21 cellular contexts compared by ENCODE assay signal in the genomic region with DNA sequence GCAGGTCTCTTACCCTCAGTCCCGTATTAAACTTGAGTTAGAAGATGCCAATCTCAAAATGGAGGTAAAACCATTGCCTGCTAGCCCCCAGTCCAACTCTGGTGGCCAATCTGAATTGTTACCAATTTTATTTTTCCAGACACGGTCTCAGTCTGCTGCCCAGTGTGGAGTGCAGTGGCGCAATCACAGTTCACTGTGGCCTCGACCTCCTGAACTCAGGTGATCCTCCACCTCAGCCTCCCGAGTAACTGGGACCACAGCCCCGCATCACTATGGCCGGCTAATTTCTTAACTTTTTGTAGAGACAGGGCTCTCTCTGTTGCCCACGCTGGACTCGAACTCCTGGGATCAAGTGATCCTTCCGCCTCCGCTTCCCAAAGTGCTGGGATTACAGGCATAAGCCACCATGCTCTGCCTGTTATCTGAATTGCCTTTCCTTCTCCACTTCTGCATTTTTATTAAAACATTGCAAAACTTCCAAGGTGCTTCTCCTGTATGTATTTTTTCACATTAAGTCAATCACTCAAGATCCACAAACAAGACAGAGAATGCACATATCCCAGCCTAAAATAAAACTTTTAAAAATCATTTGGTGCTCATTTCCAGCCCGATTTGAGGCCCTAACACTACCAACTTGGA. TPM values are rescaled to one million over a fixed set of nuclear protein-coding genes. Genes with fewer than 3 reads are reported as not detected.
A peak's percentile ranks its signal among the peaks of the same experiment; 100 is the strongest.
DNase-seq lines count a peak whose midpoint lies in the region; ATAC-seq and TF ChIP-seq lines count a peak whose summit lies in the region.
"Had no signal": no experiment of that assay in that cellular context is flagged by ENCODE, and none has a peak within 500 bp of the region (broad histone marks: within the 10 kb centered on the region; RNA-seq: fewer than 3 reads in every experiment).

No MANE protein-coding gene starts in this region.

- no peak overlapping the region for H2AFZ ChIP-seq in HCT116 (ENCODE audit: low read depth, low read length, poor library complexity, severe bottlenecking)

- TF ChIP-seq CTCF in Caco-2 (IDR thresholded peaks at IDR 0.05; ENCODE audit: insufficient read depth in 1 of 2, low read depth in 1 of 2, low read length in 1 of 2, severe bottlenecking in 1 of 2, unreplicated experiment in 1 of 2), result no peak
- no peak for TF ChIP-seq CTCF in HCT116 (IDR thresholded peaks at IDR 0.05 in 2 of 3, conservative IDR thresholded peaks at IDR 0.05 in 1 of 3; ENCODE audit: borderline replicate concordance in 1 of 3, insufficient read depth in 1 of 3, low read depth in 2 of 3, low read length in 2 of 3)
- no peak for TF ChIP-seq CTCF in RWPE2 (IDR thresholded peaks at IDR 0.05; ENCODE audit: poor library complexity, severe bottlenecking)
- TF ChIP-seq CTCF in nephron (IDR thresholded peaks at IDR 0.05; ENCODE audit: unreplicated experiment in 3 of 3), result no peak

- H3K27me3 Mint-ChIP-seq in Caco-2 (ENCODE audit: insufficient read depth, unreplicated experiment), result no peaks in the 10 kb centered on the region
- no peaks in the 10 kb centered on the region for H3K27me3 Mint-ChIP-seq in nephron (ENCODE audit: low read depth)

- H3K9ac ChIP-seq in HCT116 (ENCODE audit: low read length), result 0 out of 2 replicates have a peak overlapping the region, but pooled peaks have one; percentile 6

- no peak for DNase-seq in Caco-2
- no peak for DNase-seq in HCT116 (ENCODE audit: low read depth, low spot score)
- DNase-seq in RWPE2 (ENCODE audit: low spot score), result no peak
- DNase-seq in NCI-H526 (lab: John Stamatoyannopoulos, UW), result no peak
- no peak for DNase-seq in aorta
- DNase-seq: activated CD4-positive, CD25-positive, alpha-beta regulatory T cell; activated CD8-positive, alpha-beta memory T cell treated with anti-CD3 and anti-CD28 coated beads for 24 hours; DMS53; dorsolateral prefrontal cortex; GOT3; KG1; left ventricle myocardium inferior; SIG-M5; stimulated activated naive B cell treated with anti-CD40 and anti-IgM and Interleukin-4, amounts not matched to agents 10 μg/mL and 1 μg/mL and 100 μg/mL, for 72 hours; T-helper 2 cell; thyroid gland had no signal

- TF ChIP-seq POLR2A in HCT116 (IDR thresholded peaks at IDR 0.05; ENCODE audit: borderline replicate concordance, extremely low read depth, insufficient read depth, insufficient read length), result no peak

- H3K36me3 ChIP-seq in Caco-2 (ENCODE audit: control insufficient read depth, insufficient read depth, low read length), result no peaks in the 10 kb centered on the region
- no peaks in the 10 kb centered on the region for H3K36me3 ChIP-seq in HCT116 (ENCODE audit: control insufficient read depth in 1 of 2, insufficient read depth in 2 of 2, low read length in 2 of 2)
- H3K36me3 ChIP-seq in RWPE2 (ENCODE audit: low read depth), result no peaks in the 10 kb centered on the region
- no peaks in the 10 kb centered on the region for H3K36me3 ChIP-seq in aorta (ENCODE audit: control insufficient read depth in 1 of 2, insufficient read depth in 2 of 2, low read length in 1 of 2)
- H3K36me3 ChIP-seq: cardiac muscle cell, left ventricle myocardium inferior, right atrium auricular region, thyroid gland had no signal

- H3K79me2 ChIP-seq in HCT116 (ENCODE audit: insufficient read depth, low read length), result peaks cover 46% of the 10 kb centered on the region

- CTCF ChIA-PET in Caco-2 (lab: Charles Lee), result no interaction called here
- CTCF ChIA-PET in HCT116 (lab: Charles Lee), result no interaction called here

- H3K27me3 ChIP-seq in Caco-2 (replicated peaks; ENCODE audit: control insufficient read depth, insufficient read depth, low read length) (no peaks in the 10 kb centered on the region), HCT116 (ENCODE audit: insufficient read depth, low read length) (no peaks in the 10 kb centered on the region), RWPE2 (ENCODE audit: insufficient read depth, poor library complexity, severe bottlenecking) (no peaks in the 10 kb centered on the region), aorta (ENCODE audit: control insufficient read depth in 1 of 2, insufficient read depth in 2 of 2, low read length in 1 of 2) (no peaks in the 10 kb centered on the region)
- H3K27me3 ChIP-seq: cardiac muscle cell, dorsolateral prefrontal cortex, right atrium auricular region, thyroid gland had no signal

- peak overlapping the region; percentile 96; the same call in 1 of the 2 replicates for H3K4me2 ChIP-seq in HCT116 (ENCODE audit: low read length)

- H3K4me1 ChIP-seq in Caco-2, result peaks cover 12% of the 10 kb centered on the region; the same call in 1 of the 2 replicates
- H3K4me1 ChIP-seq in HCT116 (ENCODE audit: control insufficient read depth in 1 of 2, insufficient read depth in 2 of 2, low read length in 2 of 2), result peaks cover 2 to 41% of the 10 kb centered on the region in 2 experiments; a peak in 3 of 4 replicates
- peaks cover 15% of the 10 kb centered on the region for H3K4me1 ChIP-seq in RWPE2 (ENCODE audit: insufficient read depth, poor library complexity, severe bottlenecking)
- no peaks in the 10 kb centered on the region for H3K4me1 ChIP-seq in aorta (ENCODE audit: control insufficient read depth in 1 of 2, insufficient read depth in 2 of 2, low read length in 2 of 2)

- WGBS in aorta, 2 donors, result 96% methylated on average over 12 of the region's 12 CpGs

- peaks cover 16% of the 10 kb centered on the region for H3K36me3 Mint-ChIP-seq in Caco-2 (ENCODE audit: insufficient read depth, unreplicated experiment)
- no peaks in the 10 kb centered on the region for H3K36me3 Mint-ChIP-seq in nephron (ENCODE audit: low read depth)
- H3K36me3 Mint-ChIP-seq: stimulated activated naive B cell treated with anti-CD40 and anti-IgM and Interleukin-4, amounts not matched to agents 10 μg/mL and 1 μg/mL and 100 μg/mL, for 72 hours had no signal

- peaks cover 14% of the 10 kb centered on the region for H3K4me1 Mint-ChIP-seq in Caco-2 (ENCODE audit: low read depth, unreplicated experiment)
- H3K4me1 Mint-ChIP-seq in nephron, result peaks cover 33% of the 10 kb centered on the region

- H3K9me3 ChIP-seq in Caco-2 (no peaks in the 10 kb centered on the region), HCT116 (ENCODE audit: control insufficient read depth in 1 of 2, insufficient read depth in 1 of 2, low read depth in 1 of 2, low read length in 2 of 2) (no peaks in the 10 kb centered on the region), RWPE2 (ENCODE audit: severe bottlenecking) (no peaks in the 10 kb centered on the region), aorta (ENCODE audit: control insufficient read depth, low read length) (no peaks in the 10 kb centered on the region)
- H3K9me3 ChIP-seq: left ventricle myocardium inferior, right atrium auricular region, thyroid gland had no signal

- intact Hi-C loops in Caco-2 (cut with micrococcal nuclease; ENCODE audit: unreplicated experiment) (loop anchor here (10.0 kb wide), 1 partner anchor 560 kb away; a partner anchor contains a TSS), HCT116 (cut with micrococcal nuclease) (loop anchor here (5.0 kb wide), 1 partner anchor 112 kb away; no protein-coding TSS in a partner anchor), aorta (cut with DNase I) (loop anchor here in 1 of 2 donors (5.0 kb wide), 1 partner anchor 192 kb away; no protein-coding TSS in a partner anchor)

- no peaks in the 10 kb centered on the region for H4K20me1 ChIP-seq in HCT116 (ENCODE audit: insufficient read depth)

- no peaks in the 10 kb centered on the region for H3K9me3 Mint-ChIP-seq in Caco-2 (ENCODE audit: unreplicated experiment)
- H3K9me3 Mint-ChIP-seq in nephron, result no peaks in the 10 kb centered on the region
- H3K9me3 Mint-ChIP-seq: stimulated activated naive B cell treated with anti-CD40 and anti-IgM and Interleukin-4, amounts not matched to agents 10 μg/mL and 1 μg/mL and 100 μg/mL, for 72 hours had no signal

- H3K27ac Mint-ChIP-seq in Caco-2 (ENCODE audit: unreplicated experiment) (no peak overlapping the region), nephron (peak overlapping the region; percentile 15 to 86 (median 54))
- H3K27ac Mint-ChIP-seq: stimulated activated naive B cell treated with anti-CD40 and anti-IgM and Interleukin-4, amounts not matched to agents 10 μg/mL and 1 μg/mL and 100 μg/mL, for 72 hours had no signal

- POLR2A ChIA-PET in Caco-2 (lab: Charles Lee) (no interaction called here), HCT116 (lab: Charles Lee) (no interaction called here)

- H3K4me3 ChIP-seq in Caco-2 (ENCODE audit: low read depth, low read length), result no peak overlapping the region; the same call in 1 of the 2 replicates
- H3K4me3 ChIP-seq in HCT116 (replicated peaks in 1 of 2; ENCODE audit: low read depth in 1 of 2, low read length in 2 of 2), result no peak overlapping the region
- H3K4me3 ChIP-seq in RWPE2 (ENCODE audit: severe bottlenecking), result no peak overlapping the region
- H3K4me3 ChIP-seq in aorta (ENCODE audit: low read length in 2 of 2), result no peak overlapping the region
- H3K4me3 ChIP-seq: left ventricle myocardium inferior, right atrium auricular region, thyroid gland had no signal

- no peaks in the 10 kb centered on the region for H3K9me2 ChIP-seq in HCT116 (ENCODE audit: insufficient read depth)

- no peak for TF ChIP-seq RAD21 in HCT116 (IDR thresholded peaks at IDR 0.05; ENCODE audit: low read depth)

- RAD21 ChIA-PET in HCT116 (lab: Charles Lee; ENCODE audit: low non-redundant PET in 1 of 2, low total read pairs in 2 of 2, uncharacterized antibody in 2 of 2, unreplicated experiment in 2 of 2), result no interaction called here

- no peak overlapping the region for H3K27ac ChIP-seq in HCT116 (ENCODE audit: low read depth, low read length)
- H3K27ac ChIP-seq in RWPE2 (ENCODE audit: poor library complexity, severe bottlenecking), result peak overlapping the region; percentile 87
- no peak overlapping the region for H3K27ac ChIP-seq in aorta (ENCODE audit: low read depth in 1 of 2, low read length in 2 of 2)
- H3K27ac ChIP-seq: left ventricle myocardium inferior, right atrium auricular region, thyroid gland had no signal

- BruUV-seq in Caco-2 (replicated peaks; lab: Mats Ljungman, UMichigan), result no TSS peak
- BruUV-seq in HCT116 (replicated peaks; lab: Mats Ljungman, UMichigan), result no TSS peak

- ATAC-seq in HCT116 (no peak), RWPE2 (ENCODE audit: low read depth) (no peak), GM19328 (IDR thresholded peaks at IDR 0.05; ENCODE audit: unreplicated experiment) (no peak), HG02938 (IDR thresholded peaks at IDR 0.05; ENCODE audit: unreplicated experiment) (no peak), aorta (ENCODE audit: low FRiP score) (no peak)
- ATAC-seq: stimulated activated naive B cell treated with anti-CD40 and anti-IgM and Interleukin-4, amounts not matched to agents 10 μg/mL and 1 μg/mL and 100 μg/mL, for 72 hours had no signal

- H3K4me3 Mint-ChIP-seq in Caco-2 (ENCODE audit: unreplicated experiment) (peak overlapping the region; percentile 82), nephron (peak overlapping the region; percentile 90 to 96 (median 93))
- H3K4me3 Mint-ChIP-seq: stimulated activated naive B cell treated with anti-CD40 and anti-IgM and Interleukin-4, amounts not matched to agents 10 μg/mL and 1 μg/mL and 100 μg/mL, for 72 hours had no signal

TF ChIP-seq in HCT116, 20 proteins besides CTCF, POLR2A, EP300 and RAD21 (continues in another document):
- TF ChIP-seq ZNF274 (IDR thresholded peaks at IDR 0.05; ENCODE audit: low read depth, low read length) (no peak), EZH2 (IDR thresholded peaks at IDR 0.05) (no peak)

RNA-seq across cellular contexts. Expression of a gene that starts 2.3 kb away (rescaled TPM):
- total RNA-seq in Caco-2 (2022) (24.3 and 29.2 TPM in 2 replicates), HCT116 (2021; ENCODE audit: unreplicated experiment) (19.4 TPM), aorta (10 to 100 TPM in 1 of 2 donors, 1 to 10 TPM in 1; 5.7 to 10.9 TPM)
- 7.0 and 9.4 TPM in 2 replicates for polyA plus RNA-seq in HCT116 (2012)
- 1 to 10 TPM; 1.5 to 6.0 TPM for polyA plus RNA-seq in aorta
